ENCODE assay signal across 7 cellular contexts in genomic region chr6:37103169-37104039, GRCh38.
A peak's percentile ranks its signal among the peaks of the same experiment; 100 is the strongest.
DNase-seq lines count a peak whose midpoint lies in the region; ATAC-seq and TF ChIP-seq lines count a peak whose summit lies in the region.

No MANE protein-coding gene starts in this region.

- no peaks in the 10 kb centered on the region for H3K9me3 Mint-ChIP-seq in activated B cell treated with CpG ODN at 0.5 μM for 24 hours

- ATAC-seq in activated B cell treated with CpG ODN at 0.5 μM for 24 hours (ENCODE audit: low read depth) (no peak), upper lobe of right lung (peak; percentile 71), GM18870 (IDR thresholded peaks at IDR 0.05; ENCODE audit: unreplicated experiment) (no peak)

- intact Hi-C loops in activated B cell treated with CpG ODN at 0.5 μM for 24 hours (cut with micrococcal nuclease) (loop anchor here (5.0 to 10.0 kb wide), 3 partner anchors 39 to 679 kb away; no protein-coding TSS in a partner anchor), upper lobe of right lung (cut with DNase I) (no loop called here)

- H3K27me3 Mint-ChIP-seq in activated B cell treated with CpG ODN at 0.5 μM for 24 hours: no peaks in the 10 kb centered on the region

- no peaks in the 10 kb centered on the region for H3K36me3 Mint-ChIP-seq in activated B cell treated with CpG ODN at 0.5 μM for 24 hours (ENCODE audit: low read depth)

- H3K4me3 Mint-ChIP-seq in activated B cell treated with CpG ODN at 0.5 μM for 24 hours: peak overlapping the region; percentile 78

- TF ChIP-seq CTCF in GM20000 (IDR thresholded peaks at IDR 0.05; ENCODE audit: extremely low read depth, missing control alignments) (no peak), activated B cell treated with CpG ODN at 0.5 μM for 24 hours (IDR thresholded peaks at IDR 0.05) (no peak), epithelial cell of proximal tubule (conservative IDR thresholded peaks at IDR 0.05; ENCODE audit: low read depth, low read length) (no peak), upper lobe of right lung (IDR thresholded peaks at IDR 0.05) (no peak)

- DNase-seq in GM20000 (ENCODE audit: low spot score) (peak; percentile 53), NCI-H187 (lab: John Stamatoyannopoulos, UW) (peak; percentile 61 to 67), activated B cell treated with CpG ODN at 0.5 μM for 24 hours (peak; percentile 35), epithelial cell of proximal tubule (ENCODE audit: low read depth) (peak; percentile 57), upper lobe of right lung (peak; percentile 84)

- H3K9me3 ChIP-seq in mucosa of rectum (ENCODE audit: control insufficient read depth in 2 of 2, low read length in 2 of 2): no peaks in the 10 kb centered on the region
- no peaks in the 10 kb centered on the region for H3K9me3 ChIP-seq in upper lobe of right lung

- peaks cover 38% of the 10 kb centered on the region for H3K4me1 Mint-ChIP-seq in activated B cell treated with CpG ODN at 0.5 μM for 24 hours

- H3K27ac Mint-ChIP-seq in activated B cell treated with CpG ODN at 0.5 μM for 24 hours: peak overlapping the region; percentile 68

- POLR2A ChIA-PET in activated B cell treated with CpG ODN at 0.5 μM for 24 hours (lab: Charles Lee): interaction anchor here (0.6 to 4.8 kb wide), 18 partner anchors 17 to 1498 kb away, joined by 3 to 48 read pairs (median 4); partner anchors contain the start of gene PIM1

- H3K27me3 ChIP-seq in mucosa of rectum (ENCODE audit: control insufficient read depth in 2 of 2, insufficient read depth in 2 of 2, low read length in 2 of 2) (no peaks in the 10 kb centered on the region), upper lobe of right lung (no peaks in the 10 kb centered on the region)

- H3K9ac ChIP-seq in mucosa of rectum (ENCODE audit: low read depth in 1 of 2, low read length in 2 of 2): peak overlapping the region; percentile 69 to 72

- H3K4me1 ChIP-seq in mucosa of rectum (ENCODE audit: control insufficient read depth in 2 of 2, insufficient read depth in 2 of 2, low read length in 2 of 2) (peaks cover 32 to 37% of the 10 kb centered on the region in 2 donors), upper lobe of right lung (peaks cover 21% of the 10 kb centered on the region)

- peak overlapping the region; percentile 84 to 90 for H3K27ac ChIP-seq in mucosa of rectum (ENCODE audit: low read depth in 2 of 2, low read length in 2 of 2)
- H3K27ac ChIP-seq in upper lobe of right lung: peak overlapping the region; percentile 89

- H3K4me3 ChIP-seq in epithelial cell of proximal tubule (ENCODE audit: low read depth, low read length) (peak overlapping the region; percentile 35), mucosa of rectum (ENCODE audit: low read length in 2 of 2) (peak overlapping the region; percentile 63 to 75), upper lobe of right lung (peak overlapping the region; percentile 43)

- H3K36me3 ChIP-seq in mucosa of rectum (ENCODE audit: control insufficient read depth in 2 of 2, insufficient read depth in 2 of 2, low read length in 2 of 2) (no peaks in the 10 kb centered on the region), upper lobe of right lung (no peaks in the 10 kb centered on the region)

- CTCF ChIA-PET in activated B cell treated with CpG ODN at 0.5 μM for 24 hours (lab: Charles Lee): interaction anchor here (1.1 to 2.6 kb wide), 4 partner anchors 32 to 103 kb away, joined by 3 to 13 read pairs (median 8); no protein-coding TSS in a partner anchor
